Comparison of ENCODE assay signal across 4 cellular contexts in the genomic region with DNA sequence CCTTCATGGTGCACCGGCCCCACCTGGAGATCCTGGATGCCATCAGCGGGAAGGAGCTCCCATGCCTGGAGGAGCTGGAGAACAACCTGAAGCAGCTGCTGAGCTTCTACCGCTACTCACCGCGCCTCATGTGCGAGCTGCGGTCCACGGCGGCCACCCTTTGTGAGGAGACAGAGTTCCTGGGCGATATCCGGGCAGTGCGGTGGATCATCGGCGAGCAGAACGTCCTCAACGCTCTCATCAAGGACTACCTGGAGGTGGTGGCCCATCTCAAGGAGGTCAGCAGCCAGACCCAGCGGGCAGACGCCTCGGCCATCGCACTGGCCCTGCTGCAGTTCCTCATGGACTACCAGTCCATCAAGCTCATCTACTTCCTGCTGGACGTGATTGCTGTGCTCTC. TPM values are rescaled to one million over a fixed set of nuclear protein-coding genes. Genes with fewer than 3 reads are reported as not detected.
"Had no signal": no experiment of that assay in that cellular context is flagged by ENCODE, and none has a peak within 500 bp of the region (broad histone marks: within the 10 kb centered on the region; RNA-seq: fewer than 3 reads in every experiment).

No MANE protein-coding gene starts in this region.

- DNase-seq: GDM1, GF-D8 had no signal

- ATAC-seq: GM12878 had no signal

- H3K4me3 ChIP-seq: GM12878 had no signal

RNA-seq across cellular contexts. Expression of a gene that starts 59.2 kb away (rescaled TPM):
- total RNA-seq: G401, GM12878 had no signal
- polyA plus RNA-seq: GM12878 had no signal
